In the genomic region with DNA sequence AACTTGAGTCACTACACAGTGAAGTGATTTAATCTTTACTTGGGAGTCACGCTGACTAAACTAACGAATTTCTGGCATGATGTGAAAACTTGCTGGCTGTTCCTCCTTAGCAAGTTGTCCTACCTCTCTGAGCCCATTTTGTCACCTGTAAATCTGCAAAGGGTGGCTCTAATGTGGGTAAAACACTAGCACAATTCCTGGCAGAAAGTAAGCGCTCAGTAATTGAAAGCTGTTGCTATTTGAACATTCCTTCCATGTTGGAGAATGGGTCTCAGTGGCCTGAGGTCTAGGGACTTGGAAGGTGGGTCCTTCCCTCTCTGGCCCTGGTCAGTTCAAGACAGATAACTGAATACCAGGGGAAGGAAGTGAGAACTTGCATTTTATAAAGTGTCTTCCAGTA, we compare ENCODE assay signal across 28 cellular contexts.
"Had no signal": no experiment of that assay in that cellular context is flagged by ENCODE, and none has a peak within 500 bp of the region (broad histone marks: within the 10 kb centered on the region; RNA-seq: fewer than 3 reads in every experiment).

No MANE protein-coding gene starts in this region.

- H2AFZ ChIP-seq: neural progenitor cell had no signal

- DNase-seq: hippocampal formation; kidney glomerular epithelial cell; left cardiac atrium; left lung; mesendoderm; naive B cell; natural killer cell; nephron progenitor cell; occipital lobe; retina; right cardiac atrium; sigmoid colon; small intestine; spleen; stimulated activated CD4-positive, alpha-beta T cell treated with anti-CD3 and anti-CD28 coated beads, Interleukin-4, amount 100 ng/mL, for 24 hours; stimulated activated naive CD4-positive, alpha-beta T cell treated with Interleukin-2 at 50 U/mL for 16 hours; stimulated activated naive CD8-positive, alpha-beta T cell treated with anti-CD3 and anti-CD28 coated beads, Interleukin-15, amount 100 ng/mL, for 72 hours; substantia nigra; uterus had no signal

- H3K9me3 Mint-ChIP-seq: neural progenitor cell, type B pancreatic cell had no signal

- H3K4me1 Mint-ChIP-seq: mesothelial cell of epicardium; naive B cell; natural killer cell; neural progenitor cell; stimulated activated effector memory CD8-positive, alpha-beta T cell treated with anti-CD3 and anti-CD28 coated beads, Interleukin-12 subunit alpha, Interleukin-12 subunit beta, amount 100 ng/mL, for 72 hours; stimulated activated naive CD8-positive, alpha-beta T cell treated with anti-CD3 and anti-CD28 coated beads, Interleukin-15, amount 100 ng/mL, for 72 hours had no signal

- H3K36me3 ChIP-seq: left lung, neural progenitor cell, neutrophil, sigmoid colon, spleen, tibial nerve, uterus had no signal

- H3K4me1 ChIP-seq: left lung, sigmoid colon, spleen, tibial nerve, uterus had no signal

- ATAC-seq: left cardiac atrium; left lung; natural killer cell; right cardiac atrium; stimulated activated effector memory CD8-positive, alpha-beta T cell treated with anti-CD3 and anti-CD28 coated beads, Interleukin-12 subunit alpha, Interleukin-12 subunit beta, amount 100 ng/mL, for 72 hours; stimulated activated naive CD8-positive, alpha-beta T cell treated with anti-CD3 and anti-CD28 coated beads, Interleukin-15, amount 100 ng/mL, for 72 hours had no signal

- H3K27me3 Mint-ChIP-seq: naive B cell; progenitor cell of endocrine pancreas; stimulated activated naive CD8-positive, alpha-beta T cell treated with anti-CD3 and anti-CD28 coated beads, Interleukin-15, amount 100 ng/mL, for 72 hours had no signal

- H3K36me3 Mint-ChIP-seq: mesothelial cell of epicardium; naive B cell; natural killer cell; neural progenitor cell; stimulated activated effector memory CD8-positive, alpha-beta T cell treated with anti-CD3 and anti-CD28 coated beads, Interleukin-12 subunit alpha, Interleukin-12 subunit beta, amount 100 ng/mL, for 72 hours; type B pancreatic cell had no signal

- H3K27ac Mint-ChIP-seq: mesothelial cell of epicardium; naive B cell; natural killer cell; nephron progenitor cell; neural progenitor cell; progenitor cell of endocrine pancreas; stimulated activated effector memory CD8-positive, alpha-beta T cell treated with anti-CD3 and anti-CD28 coated beads, Interleukin-12 subunit alpha, Interleukin-12 subunit beta, amount 100 ng/mL, for 72 hours; stimulated activated naive CD8-positive, alpha-beta T cell treated with anti-CD3 and anti-CD28 coated beads, Interleukin-15, amount 100 ng/mL, for 72 hours; type B pancreatic cell had no signal

- H3K27ac ChIP-seq: left lung, neural progenitor cell, neutrophil, sigmoid colon, spleen, tibial nerve, uterus had no signal

- H3K9ac ChIP-seq: neural progenitor cell had no signal

- H3K4me3 ChIP-seq: left lung, lung, neural progenitor cell, sigmoid colon, spleen, tibial nerve, uterus had no signal

- H3K4me2 ChIP-seq: neural progenitor cell had no signal

- H3K27me3 ChIP-seq: left lung, neural progenitor cell, neutrophil, sigmoid colon, spleen, tibial nerve, uterus had no signal

- FAIRE-seq: keratinocyte, small intestine had no signal

- H3K9me3 ChIP-seq: left lung, neutrophil, sigmoid colon, spleen, tibial nerve, uterus had no signal

- H3K4me3 Mint-ChIP-seq: mesothelial cell of epicardium; naive B cell; natural killer cell; nephron progenitor cell; neural progenitor cell; stimulated activated effector memory CD8-positive, alpha-beta T cell treated with anti-CD3 and anti-CD28 coated beads, Interleukin-12 subunit alpha, Interleukin-12 subunit beta, amount 100 ng/mL, for 72 hours; stimulated activated naive CD8-positive, alpha-beta T cell treated with anti-CD3 and anti-CD28 coated beads, Interleukin-15, amount 100 ng/mL, for 72 hours; type B pancreatic cell had no signal
